In genomic region chr17:67479119-67479517, GRCh38 we compare ENCODE assay signal across 10 cellular contexts.
DNase-seq lines count a peak whose midpoint lies in the region; ATAC-seq and TF ChIP-seq lines count a peak whose summit lies in the region.
"Had no signal": no experiment of that assay in that cellular context is flagged by ENCODE, and none has a peak within 500 bp of the region (broad histone marks: within the 10 kb centered on the region; RNA-seq: fewer than 3 reads in every experiment).

No MANE protein-coding gene starts in this region.

- H3K36me3 Mint-ChIP-seq in CD4-positive, alpha-beta T cell (ENCODE audit: low read depth): no peaks in the 10 kb centered on the region
- no peaks in the 10 kb centered on the region for H3K36me3 Mint-ChIP-seq in dendritic cell treated with granulocyte-macrophage colony-stimulating factor and Interleukin-4, amounts not matched to agents 40 ng/mL and 50 ng/mL, for 4 days (ENCODE audit: low read depth)
- no peaks in the 10 kb centered on the region for H3K36me3 Mint-ChIP-seq in natural killer cell

- no peak overlapping the region for H3K4me3 ChIP-seq in OCI-LY3 (ENCODE audit: low read length)

- H3K4me1 Mint-ChIP-seq in CD4-positive, alpha-beta T cell (ENCODE audit: low read depth): peaks cover 85% of the 10 kb centered on the region
- H3K4me1 Mint-ChIP-seq in dendritic cell treated with granulocyte-macrophage colony-stimulating factor and Interleukin-4, amounts not matched to agents 40 ng/mL and 50 ng/mL, for 4 days (ENCODE audit: low read depth): peaks cover 38% of the 10 kb centered on the region
- peaks cover 64 to 71% of the 10 kb centered on the region in 2 donors for H3K4me1 Mint-ChIP-seq in natural killer cell

- no peaks in the 10 kb centered on the region for H3K36me3 ChIP-seq in OCI-LY3 (replicated peaks; ENCODE audit: low read depth, low read length)

- no peaks in the 10 kb centered on the region; the same call in 1 of the 2 replicates for H4K20me1 ChIP-seq in OCI-LY3 (ENCODE audit: insufficient read depth, low read length)

- TF ChIP-seq CTCF in CD4-positive, alpha-beta T cell (IDR thresholded peaks at IDR 0.05): no peak
- no peak for TF ChIP-seq CTCF in OCI-LY3 (IDR thresholded peaks at IDR 0.05; ENCODE audit: low read depth, low read length)
- TF ChIP-seq CTCF in natural killer cell (IDR thresholded peaks at IDR 0.05): no peak

- peak overlapping the region; percentile 96 for H3K27ac Mint-ChIP-seq in CD4-positive, alpha-beta T cell
- peak overlapping the region; percentile 81 for H3K27ac Mint-ChIP-seq in dendritic cell treated with granulocyte-macrophage colony-stimulating factor and Interleukin-4, amounts not matched to agents 40 ng/mL and 50 ng/mL, for 4 days
- peak overlapping the region; percentile 89 to 94 for H3K27ac Mint-ChIP-seq in natural killer cell

- H3K27ac ChIP-seq in CD4-positive, alpha-beta T cell (ENCODE audit: low read depth, low read length): peak overlapping the region; percentile 46
- no peak overlapping the region for H3K27ac ChIP-seq in OCI-LY3 (ENCODE audit: low read length)

- peak overlapping the region; percentile 82 for H3K4me3 Mint-ChIP-seq in CD4-positive, alpha-beta T cell
- H3K4me3 Mint-ChIP-seq in dendritic cell treated with granulocyte-macrophage colony-stimulating factor and Interleukin-4, amounts not matched to agents 40 ng/mL and 50 ng/mL, for 4 days: no peak overlapping the region
- peak overlapping the region; percentile 59 for H3K4me3 Mint-ChIP-seq in natural killer cell

- H3K9me3 ChIP-seq in CD4-positive, alpha-beta T cell (ENCODE audit: control insufficient read depth, low read length): no peaks in the 10 kb centered on the region
- H3K9me3 ChIP-seq in OCI-LY3 (ENCODE audit: insufficient read depth, low read length): no peaks in the 10 kb centered on the region

- peaks cover 16% of the 10 kb centered on the region for H3K79me2 ChIP-seq in OCI-LY3 (ENCODE audit: low read length)

- no peak overlapping the region for H2AFZ ChIP-seq in OCI-LY3 (ENCODE audit: low read depth, low read length)

- POLR2A ChIA-PET in CD4-positive, alpha-beta T cell (lab: Charles Lee): interaction anchor here (0.7 to 8.2 kb wide), 2 partner anchors 101 to 106 kb away, joined by 3 to 122 read pairs; partner anchors contain the start of gene PITPNC1

- peak overlapping the region; percentile 18; the same call in 1 of the 2 replicates for H3K4me2 ChIP-seq in OCI-LY3 (ENCODE audit: low read length)

- no peak for ATAC-seq in CD4-positive, alpha-beta T cell (ENCODE audit: poor library complexity)
- no peak for ATAC-seq in natural killer cell
- ATAC-seq in GM19452 (IDR thresholded peaks at IDR 0.05; ENCODE audit: unreplicated experiment): no peak
- no peak for ATAC-seq in HG02852 (IDR thresholded peaks at IDR 0.05; ENCODE audit: unreplicated experiment)

- no peaks in the 10 kb centered on the region for H3K27me3 Mint-ChIP-seq in CD4-positive, alpha-beta T cell
- no peaks in the 10 kb centered on the region for H3K27me3 Mint-ChIP-seq in dendritic cell treated with granulocyte-macrophage colony-stimulating factor and Interleukin-4, amounts not matched to agents 40 ng/mL and 50 ng/mL, for 4 days
- no peaks in the 10 kb centered on the region for H3K27me3 Mint-ChIP-seq in natural killer cell (ENCODE audit: low read depth in 2 of 2)

- H3K4me1 ChIP-seq in OCI-LY3 (ENCODE audit: low read length): peaks cover 19% of the 10 kb centered on the region

- intact Hi-C loops in CD4-positive, alpha-beta T cell (cut with DNase I, micrococcal nuclease): loop anchor here (5.0 to 10.0 kb wide), 3 partner anchors 54 to 208 kb away; no protein-coding TSS in a partner anchor
- intact Hi-C loops in dendritic cell treated with granulocyte-macrophage colony-stimulating factor and Interleukin-4, amounts not matched to agents 40 ng/mL and 50 ng/mL, for 4 days (cut with micrococcal nuclease): no loop called here
- intact Hi-C loops in natural killer cell (cut with micrococcal nuclease): no loop called here

- no peaks in the 10 kb centered on the region for H3K9me3 Mint-ChIP-seq in CD4-positive, alpha-beta T cell
- no peaks in the 10 kb centered on the region for H3K9me3 Mint-ChIP-seq in dendritic cell treated with granulocyte-macrophage colony-stimulating factor and Interleukin-4, amounts not matched to agents 40 ng/mL and 50 ng/mL, for 4 days
- no peaks in the 10 kb centered on the region for H3K9me3 Mint-ChIP-seq in natural killer cell

- H3K9ac ChIP-seq in OCI-LY3 (ENCODE audit: low read length): no peak overlapping the region

- CTCF ChIA-PET in CD4-positive, alpha-beta T cell (lab: Charles Lee): interaction anchor here (0.6 to 9.2 kb wide), 3 partner anchors 38 to 101 kb away, joined by 3 to 187 read pairs (median 3); partner anchors contain the start of gene PITPNC1

- H3K27me3 ChIP-seq in CD4-positive, alpha-beta T cell (ENCODE audit: control insufficient read depth, insufficient read depth, low read length): no peaks in the 10 kb centered on the region
- H3K27me3 ChIP-seq in OCI-LY3 (ENCODE audit: low read depth, low read length): no peaks in the 10 kb centered on the region

- DNase-seq in CD4-positive, alpha-beta T cell: no peak
- DNase-seq in natural killer cell (no peak), KG1 (lab: John Stamatoyannopoulos, UW) (no peak)
- DNase-seq in stimulated activated CD4-positive, alpha-beta T cell treated with anti-CD3 and anti-CD28 coated beads, Interleukin-12 subunit alpha, Interleukin-12 subunit beta, amount 100 ng/mL, for 4 hours: no peak
- DNase-seq: activated effector memory CD4-positive, alpha-beta T cell treated with anti-CD3 and anti-CD28 coated beads, Interleukin-2, amount 50 U/mL, for 16 hours; SHP77 treated with DMSO at 0.1 percent for 48 hours had no signal

Comparison
In these comparisons a context has a peak if more than half of its experiments do, and no peak if none do; other contexts are left out.
1. intact Hi-C loops: an anchor here in CD4-positive, alpha-beta T cell (5.0 to 10.0 kb wide); none called in dendritic cell treated with granulocyte-macrophage colony-stimulating factor and Interleukin-4, amounts not matched to agents 40 ng/mL and 50 ng/mL, for 4 days and natural killer cell.